9 cellular contexts compared by ENCODE assay signal in genomic region chr2:146221826-146222225, GRCh38.
"Had no signal": no experiment of that assay in that cellular context is flagged by ENCODE, and none has a peak within 500 bp of the region (broad histone marks: within the 10 kb centered on the region; RNA-seq: fewer than 3 reads in every experiment).

No MANE protein-coding gene starts in this region.

- H3K27ac Mint-ChIP-seq: GM23338 had no signal

- FAIRE-seq: H1, H54, K562 had no signal

- H3K4me3 ChIP-seq: GM23338, K562 had no signal

- H3K27ac ChIP-seq: HL-60 had no signal

- H3K4me3 Mint-ChIP-seq: GM23338, H9 had no signal

- ATAC-seq: GM23338, K562 had no signal

- H3K4me1 Mint-ChIP-seq: GM23338, H9 had no signal

- H3K9me3 Mint-ChIP-seq: GM23338, H9 had no signal

- DNase-seq: H9, HCEC 1CT, IMR-90, KG1 had no signal
